ENCODE assay signal across 11 cellular contexts in the genomic region with DNA sequence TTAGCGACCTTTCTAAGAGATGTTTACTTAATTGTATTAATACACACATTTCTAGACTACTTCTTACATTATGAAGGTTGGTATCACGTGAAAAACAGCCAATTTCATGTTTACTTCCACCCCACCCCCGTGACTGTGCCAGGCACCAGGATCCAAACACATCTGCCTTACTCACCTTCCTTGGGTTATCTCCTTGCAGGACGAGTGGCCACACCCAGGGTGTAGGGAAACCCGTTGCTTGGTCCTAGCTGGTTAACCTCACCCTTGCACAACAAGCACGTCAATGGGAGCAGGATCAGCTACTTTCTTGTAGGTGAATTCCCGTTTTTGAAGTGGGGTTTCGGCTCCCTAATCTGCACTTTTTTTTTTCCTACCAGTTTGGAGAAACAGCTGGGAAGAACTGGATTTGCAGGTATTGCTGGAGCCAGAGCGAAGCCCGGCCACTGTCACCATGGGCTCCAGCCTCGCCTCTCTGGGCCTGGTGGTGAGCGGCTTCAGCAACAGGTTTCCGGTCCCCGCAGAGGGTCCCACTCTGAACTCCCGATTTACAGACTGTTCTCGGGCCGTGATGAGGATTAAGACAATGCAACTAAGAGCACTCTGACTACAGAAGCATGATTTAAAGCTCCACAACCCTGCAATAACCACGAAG. TPM values are rescaled to one million over a fixed set of nuclear protein-coding genes. Genes with fewer than 3 reads are reported as not detected.
DNase-seq lines count a peak whose midpoint lies in the region; ATAC-seq, FAIRE-seq and TF ChIP-seq lines count a peak whose summit lies in the region.
"Had no signal": no experiment of that assay in that cellular context is flagged by ENCODE, and none has a peak within 500 bp of the region (broad histone marks: within the 10 kb centered on the region; RNA-seq: fewer than 3 reads in every experiment).

No MANE protein-coding gene starts in this region.

- H3K18ac ChIP-seq in H1 (ENCODE audit: extremely low read depth, low read length): no peak overlapping the region

- H3K9me3 ChIP-seq in H1 (ENCODE audit: insufficient read depth in 2 of 2, low read depth in 1 of 2, low read length in 1 of 2): no peaks in the 10 kb centered on the region
- H3K9me3 ChIP-seq in upper lobe of right lung: no peaks in the 10 kb centered on the region

- TF ChIP-seq RAD21 in H1 (IDR thresholded peaks at IDR 0.05 in 1 of 2, conservative IDR thresholded peaks at IDR 0.05 in 1 of 2; ENCODE audit: low read depth in 2 of 2, low read length in 2 of 2): no peak

- H4K91ac ChIP-seq in H1 (replicated peaks; ENCODE audit: insufficient read length, low read length): peak overlapping the region; percentile 69

- ATAC-seq in Right ventricle myocardium inferior: no peak
- ATAC-seq in left ventricle myocardium superior: no peak
- ATAC-seq in upper lobe of right lung: peak; percentile 12
- no peak for ATAC-seq in GM21786 (IDR thresholded peaks at IDR 0.05; ENCODE audit: unreplicated experiment)

- H2AK5ac ChIP-seq in H1 (ENCODE audit: low read depth, low read length): no peak overlapping the region

- H3K4me1 Mint-ChIP-seq in nephron: peaks cover 31% of the 10 kb centered on the region

- H3K14ac ChIP-seq in H1 (ENCODE audit: insufficient read length): no peak overlapping the region

- no peak overlapping the region for H3K4ac ChIP-seq in H1 (replicated peaks; ENCODE audit: insufficient read length, low read depth, low read length)

- peaks cover 3 to 9% of the 10 kb centered on the region in 2 experiments for H4K20me1 ChIP-seq in H1 (replicated peaks in 1 of 2; ENCODE audit: control insufficient read depth in 1 of 2, insufficient read depth in 2 of 2, low read length in 2 of 2)

- no peak overlapping the region; the same call in 1 of the 2 replicates for H4K8ac ChIP-seq in H1 (ENCODE audit: extremely low read depth, insufficient read depth, low read length)

- FAIRE-seq in H1 (lab: Jason Lieb, UNC): no peak

- no peak overlapping the region for H2BK20ac ChIP-seq in H1 (ENCODE audit: low read length)

- H2BK120ac ChIP-seq in H1 (replicated peaks; ENCODE audit: low read depth, low read length): no peak overlapping the region

- H3K36me3 ChIP-seq in H1 (ENCODE audit: control insufficient read depth in 2 of 4, insufficient read depth in 4 of 4, low read length in 3 of 4): peaks cover 4 to 20% (median 15%) of the 10 kb centered on the region in 4 experiments
- H3K36me3 ChIP-seq in upper lobe of right lung: peaks cover 17% of the 10 kb centered on the region

- peak overlapping the region; percentile 45; the same call in 1 of the 2 replicates for H2BK12ac ChIP-seq in H1 (ENCODE audit: low read depth, low read length)

- H3K9ac ChIP-seq in H1 (replicated peaks in 1 of 4; ENCODE audit: extremely low read depth in 1 of 4, low read depth in 3 of 4, low read length in 3 of 4): no peak overlapping the region

- no peak overlapping the region; a peak in 1 of 4 replicates for H3K4me2 ChIP-seq in H1 (ENCODE audit: insufficient read depth in 1 of 2, low read depth in 2 of 2, low read length in 2 of 2)

- TF ChIP-seq POLR2A in H1 (IDR thresholded peaks at IDR 0.05; ENCODE audit: control extremely low read depth in 1 of 2, low read depth in 2 of 2, low read length in 2 of 2): no peak

- intact Hi-C loops in Right ventricle myocardium inferior (cut with DNase I): no loop called here
- intact Hi-C loops in left ventricle myocardium superior (cut with micrococcal nuclease): no loop called here
- intact Hi-C loops in upper lobe of right lung (cut with DNase I): no loop called here

- TF ChIP-seq CTCF in H1 (IDR thresholded peaks at IDR 0.05; ENCODE audit: control extremely low read depth in 1 of 3, insufficient read depth in 1 of 3, low read depth in 1 of 3, low read length in 3 of 3): no peak
- TF ChIP-seq CTCF in nephron (IDR thresholded peaks at IDR 0.05; ENCODE audit: unreplicated experiment in 3 of 3): no peak
- no peak for TF ChIP-seq CTCF in upper lobe of right lung (IDR thresholded peaks at IDR 0.05)

- H3K23me2 ChIP-seq in H1 (ENCODE audit: low read depth, low read length): peaks cover 2% of the 10 kb centered on the region

- no peak for TF ChIP-seq EP300 in H1 (IDR thresholded peaks at IDR 0.05; ENCODE audit: borderline replicate concordance in 1 of 2, low read depth in 2 of 2, low read length in 2 of 2)

- no peak overlapping the region for H3K23ac ChIP-seq in H1 (ENCODE audit: insufficient read length)

- H2BK15ac ChIP-seq in H1 (ENCODE audit: low read length): no peak overlapping the region

- peaks cover 0 to 2% (median 0%) of the 10 kb centered on the region in 4 experiments; a peak in 4 of 7 replicates for H3K4me1 ChIP-seq in H1 (replicated peaks in 1 of 4; ENCODE audit: control insufficient read depth in 3 of 4, insufficient read depth in 4 of 4, low read length in 3 of 4)
- peaks cover 35% of the 10 kb centered on the region for H3K4me1 ChIP-seq in upper lobe of right lung

- peaks cover 4% of the 10 kb centered on the region for H3K27me3 Mint-ChIP-seq in nephron (ENCODE audit: low read depth)

- DNase-seq in Right ventricle myocardium inferior (ENCODE audit: missing footprints): peak; percentile 43
- DNase-seq in left ventricle myocardium superior: no peak
- DNase-seq in H1 (ENCODE audit: low read depth in 1 of 2, low spot score in 2 of 2): no peak
- no peak for DNase-seq in upper lobe of right lung
- DNase-seq in HEK293T (ENCODE audit: extremely low spot score): no peak
- DNase-seq in NCI-H82 treated with DMSO at 0.1 percent for 48 hours (lab: John Stamatoyannopoulos, UW; ENCODE audit: unreplicated experiment): no peak
- DNase-seq: activated CD4-positive, alpha-beta T cell treated with anti-CD3 and anti-CD28 coated beads for 4 hours; NCI-H187 treated with DMSO at 0.1 percent for 48 hours; retina had no signal

- CTCF ChIA-PET in H1 (lab: Charles Lee; ENCODE audit: partially characterized antibody): interaction anchor here (0.6 to 6.6 kb wide), 8 partner anchors 10 to 104 kb away, joined by 3 to 51 read pairs (median 5); partner anchors contain the start of gene TRPV2
- CTCF ChIA-PET in HEK293T (lab: Yijun Ruan, JAX): interaction anchor here (2.6 kb wide), 1 partner anchor 15 kb away, joined by 11 read pairs; no protein-coding TSS in a partner anchor

- H2BK5ac ChIP-seq in H1 (ENCODE audit: low read depth, low read length): no peak overlapping the region

- peaks cover 2% of the 10 kb centered on the region for H3K9me3 Mint-ChIP-seq in nephron

- no peak overlapping the region for H3K56ac ChIP-seq in H1 (replicated peaks; ENCODE audit: insufficient read length, low read depth, low read length)

- 83% methylated on average over 18 of the region's 18 CpGs; no CpG with 5 or more reads in 1 of the 2 experiments for whole genome bisulfite sequencing in H1 (ENCODE audit: extremely low coverage in 1 of 2, insufficient coverage in 1 of 2, insufficient read length in 1 of 2, insufficient replicate concordance in 2 of 2, low coverage in 1 of 2, low lambda C conversion rate in 2 of 2, missing lambda C conversion rate in 1 of 2), 2 experiments

- H3K36me3 Mint-ChIP-seq in nephron (ENCODE audit: low read depth): peaks cover 33% of the 10 kb centered on the region

- H3K4me3 Mint-ChIP-seq in nephron: peak overlapping the region; percentile 35 to 67 (median 66)

- H3K27ac ChIP-seq in H1 (ENCODE audit: low read depth, low read length): no peak overlapping the region
- H3K27ac ChIP-seq in upper lobe of right lung: peak overlapping the region; percentile 45

- H3K27me3 ChIP-seq in H1 (replicated peaks in 1 of 4; ENCODE audit: control insufficient read depth in 3 of 4, extremely low read depth in 1 of 4, insufficient read depth in 3 of 4, low read length in 3 of 4): no peaks in the 10 kb centered on the region
- H3K27me3 ChIP-seq in upper lobe of right lung: no peaks in the 10 kb centered on the region

- 0 out of 2 replicates have a peak, but pooled peaks cover 6% of the 10 kb centered on the region for H3K79me1 ChIP-seq in H1 (ENCODE audit: low read depth, low read length)

- no peak overlapping the region for H4K5ac ChIP-seq in H1 (ENCODE audit: insufficient read length, low read depth, low read length)

- POLR2A ChIA-PET in H1 (lab: Charles Lee; ENCODE audit: partially characterized antibody): interaction anchor here (0.6 to 1.6 kb wide), 6 partner anchors 8 to 60 kb away, joined by 3 to 7 read pairs (median 4); partner anchors contain the start of gene CENPV
- POLR2A ChIA-PET in HEK293T (lab: Yijun Ruan, JAX): interaction anchor here (1.4 to 3.5 kb wide), 4 partner anchors 9 to 60 kb away, joined by 6 to 25 read pairs (median 10); partner anchors contain the start of gene CENPV

- H3K4me3 ChIP-seq in H1 (ENCODE audit: extremely low read depth in 1 of 4, insufficient read depth in 2 of 4, low read depth in 3 of 4, low read length in 4 of 4) (no peak overlapping the region), upper lobe of right lung (no peak overlapping the region)

- H3K27ac Mint-ChIP-seq in nephron: peak overlapping the region; percentile 55 to 78 (median 77)

- H3K79me2 ChIP-seq in H1 (ENCODE audit: control insufficient read depth in 1 of 2, insufficient read depth in 2 of 2, low read length in 2 of 2): peaks cover 0 to 23% of the 10 kb centered on the region in 2 experiments; a peak in 2 of 4 replicates

- H2AFZ ChIP-seq in H1 (ENCODE audit: low read length): no peak overlapping the region

RNA-seq across cellular contexts. Expression of gene UBB, which starts 2.1 kb away (rescaled TPM):
- total RNA-seq in Right ventricle myocardium inferior: 1,403 TPM
- total RNA-seq in left ventricle myocardium superior: 1,672 TPM
- 1,585 and 1,597 TPM in 2 replicates for total RNA-seq in H1 (2021; fragmentation: NEBNext Ultra II Directional; extraction: Animal tissue kit (Norgen Biotek cat#: 25700))
- 1,439 and 1,605 TPM in 2 replicates for polyA plus RNA-seq in H1 (2011; rRNA removed)
- polyA plus RNA-seq in H1 (2011; cell fraction: cytosol; rRNA removed): 2,021 TPM
- polyA plus RNA-seq in H1 (2011; cell fraction: nucleus; rRNA removed): 1,851 TPM
- 2,168 to 2,404 TPM (median 2,303 TPM) in 4 replicates for polyA plus RNA-seq in H1 (2012, experiment 1 of 2)
- polyA plus RNA-seq in H1 (2012, experiment 2 of 2): 694 TPM
- 1,954 TPM for polyA plus RNA-seq in H1 (2013, experiment 1 of 2)
- 1,995 TPM for polyA plus RNA-seq in H1 (2013, experiment 2 of 2)
- 1,078 and 1,386 TPM in 2 replicates for polyA minus RNA-seq in H1 (2011; rRNA and poly(A)+ RNA removed)
- 722 TPM for polyA minus RNA-seq in H1 (2011; cell fraction: cytosol; rRNA and poly(A)+ RNA removed)
- 522 TPM for polyA minus RNA-seq in H1 (2011; cell fraction: nucleus; rRNA and poly(A)+ RNA removed)
- 1,410 TPM for total RNA-seq in upper lobe of right lung

RNA-seq across cellular contexts. Expression of gene CENPV, which starts 25.5 kb away (rescaled TPM):
- total RNA-seq in Right ventricle myocardium inferior: 12.8 TPM
- total RNA-seq in left ventricle myocardium superior: 14.2 TPM
- total RNA-seq in H1 (2021; fragmentation: NEBNext Ultra II Directional; extraction: Animal tissue kit (Norgen Biotek cat#: 25700)): 249 and 255 TPM in 2 replicates
- polyA plus RNA-seq in H1 (2011; rRNA removed): 241 and 260 TPM in 2 replicates
- polyA plus RNA-seq in H1 (2011; cell fraction: cytosol; rRNA removed): 268 TPM
- 164 TPM for polyA plus RNA-seq in H1 (2011; cell fraction: nucleus; rRNA removed)
- polyA plus RNA-seq in H1 (2012, experiment 1 of 2): 226 to 260 TPM (median 247 TPM) in 4 replicates
- polyA plus RNA-seq in H1 (2012, experiment 2 of 2): 394 TPM
- polyA plus RNA-seq in H1 (2013, experiment 1 of 2): 303 TPM
- 301 TPM for polyA plus RNA-seq in H1 (2013, experiment 2 of 2)
- polyA minus RNA-seq in H1 (2011; rRNA and poly(A)+ RNA removed): 110 and 112 TPM in 2 replicates
- polyA minus RNA-seq in H1 (2011; cell fraction: cytosol; rRNA and poly(A)+ RNA removed): 54.2 TPM
- 63.2 TPM for polyA minus RNA-seq in H1 (2011; cell fraction: nucleus; rRNA and poly(A)+ RNA removed)
- total RNA-seq in upper lobe of right lung: 10.4 TPM

RNA-seq across cellular contexts. Expression of gene TRPV2, which starts 36.6 kb away (rescaled TPM):
- 11.2 TPM for total RNA-seq in Right ventricle myocardium inferior
- total RNA-seq in left ventricle myocardium superior: 8.1 TPM
- 1.6 and 2.1 TPM in 2 replicates for total RNA-seq in H1 (2021; fragmentation: NEBNext Ultra II Directional; extraction: Animal tissue kit (Norgen Biotek cat#: 25700))
- 1.7 and 1.8 TPM in 2 replicates for polyA plus RNA-seq in H1 (2011; rRNA removed)
- polyA plus RNA-seq in H1 (2011; cell fraction: cytosol; rRNA removed): 2.5 TPM
- 4.0 TPM for polyA plus RNA-seq in H1 (2011; cell fraction: nucleus; rRNA removed)
- polyA plus RNA-seq in H1 (2012, experiment 1 of 2): 0.87 to 3.4 TPM (median 2.7 TPM) in 4 replicates
- polyA plus RNA-seq in H1 (2012, experiment 2 of 2): 1.2 TPM
- 3.7 TPM for polyA plus RNA-seq in H1 (2013, experiment 1 of 2)
- polyA plus RNA-seq in H1 (2013, experiment 2 of 2): 3.3 TPM
- 2.0 and 2.6 TPM in 2 replicates for polyA minus RNA-seq in H1 (2011; rRNA and poly(A)+ RNA removed)
- 2.1 TPM for polyA minus RNA-seq in H1 (2011; cell fraction: cytosol; rRNA and poly(A)+ RNA removed)
- 1.1 TPM for polyA minus RNA-seq in H1 (2011; cell fraction: nucleus; rRNA and poly(A)+ RNA removed)
- total RNA-seq in upper lobe of right lung: 86.5 TPM

Comparison
In these comparisons a context has a peak if more than half of its experiments do, and no peak if none do; other contexts are left out.
1. RNA of gene CENPV, which starts 25.5 kb away (total RNA-seq): 249 to 255 TPM in H1; 14.2 TPM in left ventricle myocardium superior (single experiment), 12.8 TPM in Right ventricle myocardium inferior (single experiment) and 10.4 TPM in upper lobe of right lung (single experiment); every median in the first group is over 10 times any median in the second.